ENCODE assay signal across 1 cellular context in genomic region chr2:19575618-19576017, GRCh38.
TF ChIP-seq lines count a peak whose summit lies in the region.

No MANE protein-coding gene starts in this region.

TF ChIP-seq in IMR-90, 13 proteins besides CTCF, POLR2A, EP300 and RAD21:
- no peak for TF ChIP-seq RFX5 (IDR thresholded peaks at IDR 0.05; ENCODE audit: low read depth, low read length)
- TF ChIP-seq FOS (IDR thresholded peaks at IDR 0.05; ENCODE audit: low read depth, low read length), result no peak
- no peak for TF ChIP-seq NFE2L2 (IDR thresholded peaks at IDR 0.05; ENCODE audit: low read depth, low read length)
- no peak for TF ChIP-seq BHLHE40 (IDR thresholded peaks at IDR 0.05; ENCODE audit: low read depth, low read length)
- TF ChIP-seq ELK1 (IDR thresholded peaks at IDR 0.05; ENCODE audit: borderline replicate concordance, low read depth, low read length), result no peak
- TF ChIP-seq CEBPB (IDR thresholded peaks at IDR 0.05; ENCODE audit: low read depth, low read length), result no peak
- TF ChIP-seq RCOR1 (IDR thresholded peaks at IDR 0.05; ENCODE audit: insufficient replicate concordance, low read length), result no peak
- no peak for TF ChIP-seq SMC3 (IDR thresholded peaks at IDR 0.05; ENCODE audit: low read depth, low read length)
- TF ChIP-seq USF2 (IDR thresholded peaks at IDR 0.05; ENCODE audit: low read depth, low read length), result no peak
- TF ChIP-seq MAZ (IDR thresholded peaks at IDR 0.05; ENCODE audit: borderline replicate concordance, low read depth, low read length), result no peak
- no peak for TF ChIP-seq CHD1 (IDR thresholded peaks at IDR 0.05; ENCODE audit: low read depth, low read length)
- TF ChIP-seq MXI1 (IDR thresholded peaks at IDR 0.05; ENCODE audit: borderline replicate concordance, low read depth, low read length), result no peak
- TF ChIP-seq MAFK (IDR thresholded peaks at IDR 0.05; ENCODE audit: low read depth, low read length), result no peak
TF ChIP-seq in IMR-90: peak in this region for 0.
